8 cellular contexts compared by ENCODE assay signal in the genomic region with DNA sequence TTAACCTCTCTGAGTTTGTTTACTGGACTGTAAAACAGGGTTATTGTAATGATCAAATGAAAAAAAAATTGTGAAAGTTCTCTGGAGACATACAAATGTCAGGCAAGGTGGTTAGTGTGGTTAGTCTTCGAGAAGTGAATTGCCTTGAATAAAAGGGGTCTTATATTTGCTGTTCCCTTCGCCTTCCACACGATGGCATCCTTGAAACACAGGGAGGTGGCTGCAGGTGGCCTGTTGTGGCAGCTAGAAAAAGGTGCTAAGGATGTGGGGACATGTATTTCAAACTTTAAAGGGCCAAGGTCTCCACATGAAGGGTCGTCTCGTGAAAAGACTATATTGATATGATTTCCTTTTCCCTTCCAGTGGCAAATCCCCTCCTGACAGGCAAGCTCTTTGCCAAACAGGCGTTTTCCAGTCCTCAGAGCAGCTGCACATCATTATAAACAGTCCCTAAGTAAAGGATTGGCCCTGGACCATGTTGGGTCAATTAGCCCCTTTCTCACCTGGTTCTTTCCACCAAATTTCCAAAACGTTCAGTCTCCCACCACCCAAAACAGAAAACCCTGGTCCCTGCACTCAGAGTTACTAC.
DNase-seq lines count a peak whose midpoint lies in the region; ATAC-seq, FAIRE-seq and TF ChIP-seq lines count a peak whose summit lies in the region.

No MANE protein-coding gene starts in this region.

- no peaks in the 10 kb centered on the region for H3K36me3 ChIP-seq in H1 (ENCODE audit: control insufficient read depth in 2 of 4, insufficient read depth in 4 of 4, low read length in 3 of 4)

- no peaks in the 10 kb centered on the region for H3K79me2 ChIP-seq in H1 (ENCODE audit: control insufficient read depth in 1 of 2, insufficient read depth in 2 of 2, low read length in 2 of 2)

- CTCF ChIA-PET in H1 (lab: Charles Lee; ENCODE audit: partially characterized antibody), result interaction anchor here (0.8 to 3.1 kb wide), 20 partner anchors 11 to 819 kb away, joined by 3 to 21 read pairs (median 6); no protein-coding TSS in a partner anchor

- H3K4me2 ChIP-seq in H1 (ENCODE audit: insufficient read depth in 1 of 2, low read depth in 2 of 2, low read length in 2 of 2), result no peak overlapping the region

- peak overlapping the region; percentile 96 for H3K27ac Mint-ChIP-seq in osteocyte (ENCODE audit: unreplicated experiment)

- no peaks in the 10 kb centered on the region for H3K9me3 ChIP-seq in H1 (ENCODE audit: insufficient read depth in 2 of 2, low read depth in 1 of 2, low read length in 1 of 2)

- H4K5ac ChIP-seq in H1 (ENCODE audit: insufficient read length, low read depth, low read length), result no peak overlapping the region

- H3K4me3 Mint-ChIP-seq in osteocyte (ENCODE audit: unreplicated experiment), result no peak overlapping the region

- H2AFZ ChIP-seq in H1 (ENCODE audit: low read length), result no peak overlapping the region

- no peak overlapping the region for H3K23ac ChIP-seq in H1 (ENCODE audit: insufficient read length)

- peaks cover under 1% of the 10 kb centered on the region for H3K9me3 Mint-ChIP-seq in osteocyte (ENCODE audit: unreplicated experiment)

- H3K27me3 ChIP-seq in H1 (replicated peaks in 1 of 4; ENCODE audit: control insufficient read depth in 3 of 4, extremely low read depth in 1 of 4, insufficient read depth in 3 of 4, low read length in 3 of 4), result no peaks in the 10 kb centered on the region

- no peak overlapping the region for H3K4me3 ChIP-seq in H1 (ENCODE audit: extremely low read depth in 1 of 4, insufficient read depth in 2 of 4, low read depth in 3 of 4, low read length in 4 of 4)

- no peak overlapping the region for H4K8ac ChIP-seq in H1 (ENCODE audit: extremely low read depth, insufficient read depth, low read length)

- no peak overlapping the region for H3K9ac ChIP-seq in H1 (replicated peaks in 1 of 4; ENCODE audit: extremely low read depth in 1 of 4, low read depth in 3 of 4, low read length in 3 of 4)

- POLR2A ChIA-PET in H1 (lab: Charles Lee; ENCODE audit: partially characterized antibody), result no interaction called here

- no peaks in the 10 kb centered on the region; a peak in 2 of 7 replicates for H3K4me1 ChIP-seq in H1 (replicated peaks in 1 of 4; ENCODE audit: control insufficient read depth in 3 of 4, insufficient read depth in 4 of 4, low read length in 3 of 4)

- no peak overlapping the region for H2BK5ac ChIP-seq in H1 (ENCODE audit: low read depth, low read length)

- no peak overlapping the region for H2BK20ac ChIP-seq in H1 (ENCODE audit: low read length)

- no peak overlapping the region for H4K91ac ChIP-seq in H1 (replicated peaks; ENCODE audit: insufficient read length, low read length)

- no peaks in the 10 kb centered on the region for H4K20me1 ChIP-seq in H1 (replicated peaks in 1 of 2; ENCODE audit: control insufficient read depth in 1 of 2, insufficient read depth in 2 of 2, low read length in 2 of 2)

- peak; percentile 69 to 91 (median 78) for TF ChIP-seq CTCF in H1 (IDR thresholded peaks at IDR 0.05; ENCODE audit: control extremely low read depth in 1 of 3, insufficient read depth in 1 of 3, low read depth in 1 of 3, low read length in 3 of 3)
- peak; percentile 72 for TF ChIP-seq CTCF in osteocyte (IDR thresholded peaks at IDR 0.05)

- peak; percentile 95 for FAIRE-seq in H1 (lab: Jason Lieb, UNC)

- WGBS in H1 (ENCODE audit: extremely low coverage in 1 of 2, insufficient coverage in 1 of 2, insufficient read length in 1 of 2, insufficient replicate concordance in 2 of 2, low coverage in 1 of 2, low lambda C conversion rate in 2 of 2, missing lambda C conversion rate in 1 of 2), 2 experiments, result 46% methylated on average over 7 of the region's 7 CpGs; no CpG with 5 or more reads in 1 of the 2 experiments

- no peaks in the 10 kb centered on the region for H3K36me3 Mint-ChIP-seq in osteocyte (ENCODE audit: unreplicated experiment)

- H3K23me2 ChIP-seq in H1 (ENCODE audit: low read depth, low read length), result no peaks in the 10 kb centered on the region

- TF ChIP-seq RAD21 in H1 (IDR thresholded peaks at IDR 0.05 in 1 of 2, conservative IDR thresholded peaks at IDR 0.05 in 1 of 2; ENCODE audit: low read depth in 2 of 2, low read length in 2 of 2), result peak; percentile 99

- H3K4ac ChIP-seq in H1 (replicated peaks; ENCODE audit: insufficient read length, low read depth, low read length), result no peak overlapping the region

- H3K27me3 Mint-ChIP-seq in osteocyte (ENCODE audit: unreplicated experiment), result no peaks in the 10 kb centered on the region

- no peaks in the 10 kb centered on the region for H3K79me1 ChIP-seq in H1 (ENCODE audit: low read depth, low read length)

- no peak for TF ChIP-seq EP300 in H1 (IDR thresholded peaks at IDR 0.05; ENCODE audit: borderline replicate concordance in 1 of 2, low read depth in 2 of 2, low read length in 2 of 2)

- no peak overlapping the region for H2BK12ac ChIP-seq in H1 (ENCODE audit: low read depth, low read length)

- no peak for ATAC-seq in GM18867 (IDR thresholded peaks at IDR 0.05; ENCODE audit: unreplicated experiment)

- no peak overlapping the region for H3K56ac ChIP-seq in H1 (replicated peaks; ENCODE audit: insufficient read length, low read depth, low read length)

- TF ChIP-seq POLR2A in H1 (IDR thresholded peaks at IDR 0.05; ENCODE audit: control extremely low read depth in 1 of 2, low read depth in 2 of 2, low read length in 2 of 2), result no peak

- peak; percentile 39 for DNase-seq in activated gamma-delta T cell treated with Interleukin-2 at 50 U/mL for 16 hours
- DNase-seq in activated gamma-delta T cell (lab: John Stamatoyannopoulos, UW), result no peak
- DNase-seq in NCI-H2029 (lab: John Stamatoyannopoulos, UW), result peak; percentile 9
- peak; percentile 29 to 33 for DNase-seq in activated CD4-positive, alpha-beta T cell treated with anti-CD3 and anti-CD28 coated beads, Interleukin-2, amount 50 U/mL, for 4 hours
- peak in 1 of 2 experiments; percentile 67 for DNase-seq in H1 (ENCODE audit: low read depth in 1 of 2, low spot score in 2 of 2)
- no peak for DNase-seq in osteocyte (ENCODE audit: extremely low spot score, unreplicated experiment)
- DNase-seq in epidermal melanocyte (ENCODE audit: insufficient read length, low spot score), result no peak

- no peak overlapping the region for H2AK5ac ChIP-seq in H1 (ENCODE audit: low read depth, low read length)

- no peak overlapping the region for H2BK15ac ChIP-seq in H1 (ENCODE audit: low read length)

- H3K18ac ChIP-seq in H1 (ENCODE audit: extremely low read depth, low read length), result no peak overlapping the region

- peaks cover 66% of the 10 kb centered on the region for H3K4me1 Mint-ChIP-seq in osteocyte (ENCODE audit: unreplicated experiment)

- H3K14ac ChIP-seq in H1 (ENCODE audit: insufficient read length), result no peak overlapping the region

- H3K27ac ChIP-seq in H1 (ENCODE audit: low read depth, low read length), result no peak overlapping the region

- H2BK120ac ChIP-seq in H1 (replicated peaks; ENCODE audit: low read depth, low read length), result no peak overlapping the region

TF ChIP-seq in H1, 55 proteins besides CTCF, POLR2A, EP300 and RAD21:
- TF ChIP-seq SIRT6 (IDR thresholded peaks at IDR 0.05; ENCODE audit: low read length) (no peak), GABPA (IDR thresholded peaks at IDR 0.05; ENCODE audit: borderline replicate concordance, insufficient read depth, low read length) (no peak)
- TF ChIP-seq, protein P1, sequence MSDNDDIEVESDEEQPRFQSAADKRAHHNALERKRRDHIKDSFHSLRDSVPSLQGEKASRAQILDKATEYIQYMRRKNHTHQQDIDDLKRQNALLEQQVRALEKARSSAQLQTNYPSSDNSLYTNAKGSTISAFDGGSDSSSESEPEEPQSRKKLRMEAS (IDR thresholded peaks at IDR 0.05), result 0 out of 2 replicates have a peak, but pooled peaks have one; percentile 30

Comparison
In these comparisons a context has a peak if more than half of its experiments do, and no peak if none do; other contexts are left out.
1. DNase-seq: peak in activated gamma-delta T cell treated with Interleukin-2 at 50 U/mL for 16 hours (single experiment), NCI-H2029 (single experiment) and activated CD4-positive, alpha-beta T cell treated with anti-CD3 and anti-CD28 coated beads, Interleukin-2, amount 50 U/mL, for 4 hours (2 of 2); none in activated gamma-delta T cell (single experiment), osteocyte (single experiment) and epidermal melanocyte (single experiment).